8 cellular contexts compared by ENCODE assay signal in genomic region chr16:89828199-89828869, GRCh38. TPM values are rescaled to one million over a fixed set of nuclear protein-coding genes. Genes with fewer than 3 reads are reported as not detected.
A peak's percentile ranks its signal among the peaks of the same experiment; 100 is the strongest.
DNase-seq lines count a peak whose midpoint lies in the region; ATAC-seq and TF ChIP-seq lines count a peak whose summit lies in the region.

A gene with protein sequence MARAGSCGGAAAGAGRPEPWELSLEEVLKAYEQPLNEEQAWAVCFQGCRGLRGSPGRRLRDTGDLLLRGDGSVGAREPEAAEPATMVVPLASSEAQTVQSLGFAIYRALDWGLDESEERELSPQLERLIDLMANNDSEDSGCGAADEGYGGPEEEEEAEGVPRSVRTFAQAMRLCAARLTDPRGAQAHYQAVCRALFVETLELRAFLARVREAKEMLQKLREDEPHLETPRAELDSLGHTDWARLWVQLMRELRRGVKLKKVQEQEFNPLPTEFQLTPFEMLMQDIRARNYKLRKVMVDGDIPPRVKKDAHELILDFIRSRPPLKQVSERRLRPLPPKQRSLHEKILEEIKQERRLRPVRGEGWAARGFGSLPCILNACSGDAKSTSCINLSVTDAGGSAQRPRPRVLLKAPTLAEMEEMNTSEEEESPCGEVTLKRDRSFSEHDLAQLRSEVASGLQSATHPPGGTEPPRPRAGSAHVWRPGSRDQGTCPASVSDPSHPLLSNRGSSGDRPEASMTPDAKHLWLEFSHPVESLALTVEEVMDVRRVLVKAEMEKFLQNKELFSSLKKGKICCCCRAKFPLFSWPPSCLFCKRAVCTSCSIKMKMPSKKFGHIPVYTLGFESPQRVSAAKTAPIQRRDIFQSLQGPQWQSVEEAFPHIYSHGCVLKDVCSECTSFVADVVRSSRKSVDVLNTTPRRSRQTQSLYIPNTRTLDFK (plus strand): TSS chr16:89828475. CDS start chr16:89828551, 76 bp downstream.

- peaks cover 3% of the 10 kb centered on the region for H3K4me1 ChIP-seq in iPS-18a (ENCODE audit: control insufficient read depth, low read depth, low read length)

- peak within 1 kb of the TSS; percentile 51 for H3K9ac ChIP-seq in iPS-18a (ENCODE audit: low read length)

- H3K36me3 ChIP-seq in GM06990 (ENCODE audit: control insufficient read depth, insufficient read depth, low read length) (no peaks in the 10 kb centered on the region), brain microvascular endothelial cell (replicated peaks) (no peaks in the 10 kb centered on the region), iPS-18a (ENCODE audit: control insufficient read depth, low read depth, low read length) (no peaks in the 10 kb centered on the region)

- H3K27me3 ChIP-seq in GM06990 (replicated peaks; ENCODE audit: control insufficient read depth, insufficient read depth, low read length): no peaks in the 10 kb centered on the region; the same call in 1 of the 2 replicates
- H3K27me3 ChIP-seq in brain microvascular endothelial cell (replicated peaks): no peaks in the 10 kb centered on the region
- no peaks in the 10 kb centered on the region for H3K27me3 ChIP-seq in iPS-18a (ENCODE audit: control insufficient read depth, insufficient read depth, low read length)

- no peak within 1 kb of the TSS for H3K27ac Mint-ChIP-seq in IgD-negative memory B cell

- H3K27ac ChIP-seq in brain microvascular endothelial cell: peak within 1 kb of the TSS; percentile 38
- H3K27ac ChIP-seq in iPS-18a (ENCODE audit: low read length): no peak within 1 kb of the TSS

- no peak for TF ChIP-seq CTCF in GM06990 (IDR thresholded peaks at IDR 0.05; ENCODE audit: insufficient read depth, low read length, poor library complexity, severe bottlenecking)
- TF ChIP-seq CTCF in brain microvascular endothelial cell (IDR thresholded peaks at IDR 0.05; ENCODE audit: low read depth, low read length, missing control alignments): no peak

- no peaks in the 10 kb centered on the region for H3K36me3 Mint-ChIP-seq in IgD-negative memory B cell

- no peak for ATAC-seq in HG02642 (IDR thresholded peaks at IDR 0.05; ENCODE audit: poor library complexity, unreplicated experiment)

- peak within 1 kb of the TSS; percentile 30 to 65 (median 52) for H3K4me3 Mint-ChIP-seq in IgD-negative memory B cell

- in situ Hi-C loops in brain microvascular endothelial cell (cut with HindIII; ENCODE audit: low pct_ligation_motif_present, low sequenced_read_pairs): no loop called here

- H3K9me3 ChIP-seq in iPS-18a (ENCODE audit: control insufficient read depth, low read depth, low read length): no peaks in the 10 kb centered on the region

- H3K9me3 Mint-ChIP-seq in IgD-negative memory B cell: no peaks in the 10 kb centered on the region

- DNase-seq in GM06990 (ENCODE audit: extremely low read depth, insufficient read length) (peak; percentile 61), UCSD-AML1 (lab: John Stamatoyannopoulos, UW; ENCODE audit: unreplicated experiment) (peak; percentile 73), brain microvascular endothelial cell (peak; percentile 37), skeletal muscle cell (ENCODE audit: low read depth) (peak; percentile 26), NCI-H1048 (lab: John Stamatoyannopoulos, UW) (no peak)

- peaks cover 18% of the 10 kb centered on the region for H3K27me3 Mint-ChIP-seq in IgD-negative memory B cell

- peaks cover 1 to 6% (median 3%) of the 10 kb centered on the region in 3 donors for H3K4me1 Mint-ChIP-seq in IgD-negative memory B cell

- H3K4me3 ChIP-seq in GM06990 (replicated peaks; ENCODE audit: low read depth, low read length) (no peak within 1 kb of the TSS; the same call in 1 of the 2 replicates), brain microvascular endothelial cell (ENCODE audit: low read depth, low read length) (peak within 1 kb of the TSS; percentile 51), iPS-18a (ENCODE audit: low read length) (peak within 1 kb of the TSS; percentile 76), skeletal muscle cell (ENCODE audit: low read depth, low read length) (peak within 1 kb of the TSS; percentile 60)

RNA-seq across cellular contexts. Expression of the gene that starts here (rescaled TPM):
- 0.19 TPM for polyA plus RNA-seq in IgD-negative memory B cell
